9 cellular contexts compared by ENCODE assay signal in the genomic region with DNA sequence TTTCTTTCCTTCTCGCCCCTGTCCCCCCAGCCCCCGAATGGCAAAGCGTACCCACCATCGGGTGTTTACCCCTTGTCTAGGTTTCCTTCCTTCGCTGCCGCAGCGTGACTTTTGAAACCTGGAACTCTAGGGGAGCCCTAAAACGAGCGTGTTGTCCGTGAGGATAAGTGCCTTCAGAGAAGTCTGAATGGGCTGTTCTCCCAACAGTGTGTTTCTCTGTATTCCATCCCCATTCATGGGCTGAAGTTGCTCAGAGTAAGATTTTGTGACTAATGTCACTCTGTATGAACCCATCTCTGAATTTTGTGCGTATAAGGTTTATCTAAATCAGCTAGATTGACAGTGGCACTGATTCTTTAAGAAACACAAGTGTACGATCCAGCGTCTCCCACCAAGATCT. TPM values are rescaled to one million over a fixed set of nuclear protein-coding genes. Genes with fewer than 3 reads are reported as not detected.
A peak's percentile ranks its signal among the peaks of the same experiment; 100 is the strongest.
DNase-seq lines count a peak whose midpoint lies in the region; ATAC-seq and TF ChIP-seq lines count a peak whose summit lies in the region.
"Had no signal": no experiment of that assay in that cellular context is flagged by ENCODE, and none has a peak within 500 bp of the region (broad histone marks: within the 10 kb centered on the region; RNA-seq: fewer than 3 reads in every experiment).

No MANE protein-coding gene starts in this region.

- no peak for DNase-seq in T-helper 2 cell treated with Interferon-gamma antibody and Interleukin-4, amounts not matched to agents 5 μg/mL and 100 μg/mL, for 36 hours (ENCODE audit: low spot score)
- DNase-seq in T-helper 2 cell: no peak
- DNase-seq in astrocyte of the cerebellum (ENCODE audit: low read depth): no peak
- DNase-seq in activated effector memory CD4-positive, alpha-beta T cell treated with anti-CD3 and anti-CD28 coated beads, Interleukin-2, amount 50 U/mL, for 16 hours: no peak
- no peak for DNase-seq in activated CD8-positive, alpha-beta memory T cell treated with anti-CD3 and anti-CD28 coated beads, Interleukin-2, amount 50 U/mL, for 48 hours
- DNase-seq: CD4-positive, CD25-positive, alpha-beta regulatory T cell had no signal

- peak overlapping the region in 1 of 2 donors; percentile 18 for H3K9ac ChIP-seq in liver (ENCODE audit: low read depth in 1 of 2, low read length in 2 of 2)

- no peak for ATAC-seq in GM18870 (IDR thresholded peaks at IDR 0.05; ENCODE audit: unreplicated experiment)

- no peaks in the 10 kb centered on the region for H3K4me1 Mint-ChIP-seq in T-helper 2 cell treated with Interferon-gamma antibody and Interleukin-4, amounts not matched to agents 5 μg/mL and 100 μg/mL, for 36 hours (ENCODE audit: low read depth)

- TF ChIP-seq RAD21 in liver (IDR thresholded peaks at IDR 0.05): no peak

- H3K27me3 ChIP-seq in liver (ENCODE audit: control insufficient read depth in 4 of 4, insufficient read depth in 4 of 4, low read length in 3 of 4): no peaks in the 10 kb centered on the region
- peaks cover 16% of the 10 kb centered on the region for H3K27me3 ChIP-seq in thymus (ENCODE audit: control insufficient read depth, insufficient read depth)

- peaks cover 15% of the 10 kb centered on the region for H3K27me3 Mint-ChIP-seq in T-helper 2 cell treated with Interferon-gamma antibody and Interleukin-4, amounts not matched to agents 5 μg/mL and 100 μg/mL, for 36 hours (ENCODE audit: low read depth)
- H3K27me3 Mint-ChIP-seq: CD4-positive, CD25-positive, alpha-beta regulatory T cell had no signal

- no peak overlapping the region for H3K27ac Mint-ChIP-seq in T-helper 2 cell treated with Interferon-gamma antibody and Interleukin-4, amounts not matched to agents 5 μg/mL and 100 μg/mL, for 36 hours
- H3K27ac Mint-ChIP-seq: CD4-positive, CD25-positive, alpha-beta regulatory T cell had no signal

- TF ChIP-seq CTCF in astrocyte of the cerebellum (IDR thresholded peaks at IDR 0.05; ENCODE audit: low read depth, low read length, missing control alignments): no peak
- no peak for TF ChIP-seq CTCF in liver (IDR thresholded peaks at IDR 0.05; ENCODE audit: low read depth, low read length, missing input control)

- H3K4me1 ChIP-seq in liver (ENCODE audit: control insufficient read depth in 4 of 4, insufficient read depth in 4 of 4, low read length in 3 of 4): peaks cover 0 to 13% (median 6%) of the 10 kb centered on the region in 4 donors
- no peaks in the 10 kb centered on the region for H3K4me1 ChIP-seq in thymus (ENCODE audit: control insufficient read depth, insufficient read depth, low read length)

- H3K27ac ChIP-seq in liver (ENCODE audit: low read depth in 1 of 2, low read length in 2 of 2): peak overlapping the region; percentile 27 to 71
- no peak overlapping the region for H3K27ac ChIP-seq in thymus (ENCODE audit: low read depth)

- H3K9me3 Mint-ChIP-seq in T-helper 2 cell treated with Interferon-gamma antibody and Interleukin-4, amounts not matched to agents 5 μg/mL and 100 μg/mL, for 36 hours: peaks cover 14% of the 10 kb centered on the region

- H3K9me3 ChIP-seq in liver (ENCODE audit: control insufficient read depth in 4 of 4, low read length in 3 of 4) (peaks cover 3 to 14% (median 5%) of the 10 kb centered on the region in 4 donors), thymus (ENCODE audit: control insufficient read depth) (peaks cover 9% of the 10 kb centered on the region)

- H3K4me3 Mint-ChIP-seq in T-helper 2 cell treated with Interferon-gamma antibody and Interleukin-4, amounts not matched to agents 5 μg/mL and 100 μg/mL, for 36 hours: peak overlapping the region; percentile 58

- no peaks in the 10 kb centered on the region for H3K36me3 Mint-ChIP-seq in T-helper 2 cell treated with Interferon-gamma antibody and Interleukin-4, amounts not matched to agents 5 μg/mL and 100 μg/mL, for 36 hours (ENCODE audit: low read depth)
- H3K36me3 Mint-ChIP-seq: CD4-positive, CD25-positive, alpha-beta regulatory T cell had no signal

- WGBS in liver: 12% methylated on average over 13 of the region's 13 CpGs
- WGBS in thymus: 14% methylated on average over 13 of the region's 13 CpGs

- H3K36me3 ChIP-seq in liver (ENCODE audit: control insufficient read depth in 4 of 4, insufficient read depth in 3 of 4, low read depth in 1 of 4, low read length in 3 of 4): no peaks in the 10 kb centered on the region
- no peaks in the 10 kb centered on the region for H3K36me3 ChIP-seq in thymus (ENCODE audit: control insufficient read depth, insufficient read depth)

- H3K4me3 ChIP-seq in astrocyte of the cerebellum (ENCODE audit: low read depth, low read length): peak overlapping the region; percentile 62
- H3K4me3 ChIP-seq in liver (ENCODE audit: low read depth in 1 of 3, low read length in 3 of 3): peak overlapping the region; percentile 60 to 91 (median 67)
- H3K4me3 ChIP-seq in thymus (ENCODE audit: low read length): peak overlapping the region; percentile 37

- in situ Hi-C loops in astrocyte of the cerebellum (cut with HindIII; ENCODE audit: low sequenced_read_pairs): no loop called here

TF ChIP-seq in liver, 16 proteins besides CTCF, POLR2A, EP300 and RAD21:
- TF ChIP-seq, protein P1, sequence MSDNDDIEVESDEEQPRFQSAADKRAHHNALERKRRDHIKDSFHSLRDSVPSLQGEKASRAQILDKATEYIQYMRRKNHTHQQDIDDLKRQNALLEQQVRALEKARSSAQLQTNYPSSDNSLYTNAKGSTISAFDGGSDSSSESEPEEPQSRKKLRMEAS (IDR thresholded peaks at IDR 0.05): no peak
- TF ChIP-seq TAF1 (conservative IDR thresholded peaks at IDR 0.05) (no peak), RXRA (IDR thresholded peaks at IDR 0.05) (no peak), FOXA2 (IDR thresholded peaks at IDR 0.05) (no peak), GABPA (IDR thresholded peaks at IDR 0.05 in 1 of 2, conservative IDR thresholded peaks at IDR 0.05 in 1 of 2) (no peak), NR2F2 (IDR thresholded peaks at IDR 0.05) (no peak), HNF4G (IDR thresholded peaks at IDR 0.05) (no peak)
- TF ChIP-seq, protein P2, sequence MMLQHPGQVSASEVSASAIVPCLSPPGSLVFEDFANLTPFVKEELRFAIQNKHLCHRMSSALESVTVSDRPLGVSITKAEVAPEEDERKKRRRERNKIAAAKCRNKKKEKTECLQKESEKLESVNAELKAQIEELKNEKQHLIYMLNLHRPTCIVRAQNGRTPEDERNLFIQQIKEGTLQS (IDR thresholded peaks at IDR 0.05): no peak

RNA-seq across cellular contexts. Expression of a gene that starts 0.9 kb away (rescaled TPM):
- 10 to 100 TPM in 1 of 2 donors, 1 to 10 TPM in 1; 1.4 to 10.5 TPM for total RNA-seq in liver
- 1 to 10 TPM in 1 of 2 donors, under 1 TPM in 1; 0.66 to 5.2 TPM for polyA plus RNA-seq in liver
- polyA plus RNA-seq in thymus: 4.2 TPM
- total RNA-seq: CD4-positive, CD25-positive, alpha-beta regulatory T cell had no signal

RNA-seq across cellular contexts. Expression of a gene that starts 5.9 kb away (rescaled TPM):
- total RNA-seq in liver: not detected
- not detected for polyA plus RNA-seq in liver
- 0.16 TPM for polyA plus RNA-seq in thymus
- total RNA-seq: CD4-positive, CD25-positive, alpha-beta regulatory T cell had no signal
- polyA plus RNA-seq: CD4-positive, CD25-positive, alpha-beta regulatory T cell had no signal
